ENCODE assay signal across 23 cellular contexts in the genomic region with DNA sequence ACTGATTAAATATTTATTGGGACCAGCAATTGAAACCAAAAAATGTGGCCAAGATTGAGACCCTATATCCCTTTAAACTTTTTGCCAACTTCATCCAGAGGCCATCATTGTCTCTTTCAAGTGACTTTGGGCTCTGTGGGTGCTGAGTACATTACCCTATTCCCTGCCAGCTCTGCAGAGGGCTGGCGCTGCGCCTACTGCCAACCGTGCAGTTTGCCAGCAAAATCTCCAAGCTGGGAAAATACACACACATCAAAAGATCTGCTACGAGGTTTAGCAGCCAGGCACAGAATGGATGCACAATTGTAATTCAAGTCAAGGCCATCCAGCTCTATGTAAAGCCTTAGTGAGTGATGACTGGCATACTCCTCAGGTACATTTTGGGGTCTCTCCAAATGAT.
A peak's percentile ranks its signal among the peaks of the same experiment; 100 is the strongest.
DNase-seq lines count a peak whose midpoint lies in the region; ATAC-seq and TF ChIP-seq lines count a peak whose summit lies in the region.
"Had no signal": no experiment of that assay in that cellular context is flagged by ENCODE, and none has a peak within 500 bp of the region (broad histone marks: within the 10 kb centered on the region; RNA-seq: fewer than 3 reads in every experiment).

No MANE protein-coding gene starts in this region.

- H3K27ac Mint-ChIP-seq in activated T-helper 1 cell treated with anti-CD3 and anti-CD28 coated beads, Interleukin-12 subunit alpha, Interleukin-12 subunit beta, Interleukin-2, Interleukin-4 antibody, amounts not matched to agents 30 ng/mL and 10 ng/mL and 1 ng/mL, durations not matched to agents 14 hours and 24 hours and 36 hours: no peak overlapping the region
- H3K27ac Mint-ChIP-seq in neural progenitor cell: no peak overlapping the region
- H3K27ac Mint-ChIP-seq: CD4-positive, alpha-beta T cell; GM23338; H9; IgD-negative memory B cell had no signal

- peak; percentile 34 for ATAC-seq in mucosa of descending colon
- no peak for ATAC-seq in GM21786 (IDR thresholded peaks at IDR 0.05; ENCODE audit: unreplicated experiment)
- no peak for ATAC-seq in HG02642 (IDR thresholded peaks at IDR 0.05; ENCODE audit: poor library complexity, unreplicated experiment)
- ATAC-seq: GM23338 had no signal

- no peaks in the 10 kb centered on the region for H4K20me1 ChIP-seq in neural progenitor cell (ENCODE audit: low read depth)
- H4K20me1 ChIP-seq: BLaER1 treated with 17β-estradiol and CSF1 and Interleukin-3, amounts not matched to agents 10 nM and 100 nM had no signal

- no peak overlapping the region for H3K4me2 ChIP-seq in neural progenitor cell
- H3K4me2 ChIP-seq: BLaER1 treated with 17β-estradiol and CSF1 and Interleukin-3, amounts not matched to agents 10 nM and 100 nM; GM23338; KMS-11; PC-9 had no signal

- H2AFZ ChIP-seq in neural progenitor cell (replicated peaks): no peak overlapping the region
- H2AFZ ChIP-seq: GM23338, PC-9 had no signal

- intact Hi-C loops in mucosa of descending colon (cut with DNase I, micrococcal nuclease) (no loop called here), posterior cingulate gyrus (cut with DNase I) (no loop called here)
- intact Hi-C loops in activated T-helper 1 cell treated with anti-CD3 and anti-CD28 coated beads, Interleukin-12 subunit alpha, Interleukin-12 subunit beta, Interleukin-2, Interleukin-4 antibody, amounts not matched to agents 30 ng/mL and 10 ng/mL and 1 ng/mL, durations not matched to agents 14 hours and 24 hours and 36 hours (cut with micrococcal nuclease): no loop called here

- DNase-seq in Ammon's horn (ENCODE audit: low spot score) (peak; percentile 61), astrocyte of the hippocampus (ENCODE audit: low read depth, low spot score) (peak; percentile 7), mucosa of descending colon (peak in 2 of 3 donors; percentile 6 to 25), posterior cingulate gyrus (peak in 9 of 10 donors; percentile 12 to 90 (median 62)), neural progenitor cell (ENCODE audit: low spot score) (no peak)
- DNase-seq in activated T-helper 1 cell treated with anti-CD3 and anti-CD28 coated beads, Interleukin-12 subunit alpha, Interleukin-12 subunit beta, Interleukin-2, Interleukin-4 antibody, amounts not matched to agents 30 ng/mL and 10 ng/mL and 1 ng/mL, durations not matched to agents 14 hours and 24 hours and 36 hours (ENCODE audit: low spot score): no peak
- DNase-seq: CD4-positive, alpha-beta T cell; DMS53; H9; NCI-H1048; NCI-H1417; NCI-H1694; NCI-H2029 treated with DMSO at 0.1 percent for 48 hours; NCI-H2227 treated with DMSO at 0.1 percent for 48 hours; NCI-H526 treated with DMSO at 0.1 percent for 48 hours; PC-9; SHP77 had no signal

- no peak overlapping the region for H3K9ac ChIP-seq in neural progenitor cell
- H3K9ac ChIP-seq: BLaER1 treated with 17β-estradiol and CSF1 and Interleukin-3, amounts not matched to agents 10 nM and 100 nM; KMS-11 had no signal

- H3K79me2 ChIP-seq in neural progenitor cell (ENCODE audit: low read depth): no peaks in the 10 kb centered on the region

- no peak for TF ChIP-seq CTCF in mucosa of descending colon (IDR thresholded peaks at IDR 0.05)
- no peak for TF ChIP-seq CTCF in neural progenitor cell (IDR thresholded peaks at IDR 0.05)

- peaks cover 26% of the 10 kb centered on the region for H3K9me3 Mint-ChIP-seq in activated T-helper 1 cell treated with anti-CD3 and anti-CD28 coated beads, Interleukin-12 subunit alpha, Interleukin-12 subunit beta, Interleukin-2, Interleukin-4 antibody, amounts not matched to agents 30 ng/mL and 10 ng/mL and 1 ng/mL, durations not matched to agents 14 hours and 24 hours and 36 hours
- no peaks in the 10 kb centered on the region for H3K9me3 Mint-ChIP-seq in neural progenitor cell

- no peaks in the 10 kb centered on the region for H3K36me3 ChIP-seq in mucosa of descending colon (ENCODE audit: low read depth)
- no peaks in the 10 kb centered on the region for H3K36me3 ChIP-seq in neural progenitor cell
- H3K36me3 ChIP-seq: BLaER1 treated with 17β-estradiol and CSF1 and Interleukin-3, amounts not matched to agents 10 nM and 100 nM had no signal

- H3K36me3 Mint-ChIP-seq in activated T-helper 1 cell treated with anti-CD3 and anti-CD28 coated beads, Interleukin-12 subunit alpha, Interleukin-12 subunit beta, Interleukin-2, Interleukin-4 antibody, amounts not matched to agents 30 ng/mL and 10 ng/mL and 1 ng/mL, durations not matched to agents 14 hours and 24 hours and 36 hours (ENCODE audit: low read depth): no peaks in the 10 kb centered on the region
- no peaks in the 10 kb centered on the region for H3K36me3 Mint-ChIP-seq in neural progenitor cell
- H3K36me3 Mint-ChIP-seq: IgD-negative memory B cell had no signal

- H3K4me3 ChIP-seq in mucosa of descending colon (no peak overlapping the region), neural progenitor cell (no peak overlapping the region)
- H3K4me3 ChIP-seq: BLaER1 treated with 17β-estradiol and CSF1 and Interleukin-3, amounts not matched to agents 10 nM and 100 nM; GM23338; PC-9 had no signal

- no peaks in the 10 kb centered on the region for H3F3A ChIP-seq in neural progenitor cell (ENCODE audit: low read depth)

- H3K27me3 Mint-ChIP-seq in activated T-helper 1 cell treated with anti-CD3 and anti-CD28 coated beads, Interleukin-12 subunit alpha, Interleukin-12 subunit beta, Interleukin-2, Interleukin-4 antibody, amounts not matched to agents 30 ng/mL and 10 ng/mL and 1 ng/mL, durations not matched to agents 14 hours and 24 hours and 36 hours (ENCODE audit: insufficient read depth): no peaks in the 10 kb centered on the region
- H3K27me3 Mint-ChIP-seq in neural progenitor cell (ENCODE audit: insufficient read depth, low read depth): no peaks in the 10 kb centered on the region
- H3K27me3 Mint-ChIP-seq: CD4-positive, alpha-beta T cell; IgD-negative memory B cell had no signal

- H3K27me3 ChIP-seq in neural progenitor cell: no peaks in the 10 kb centered on the region
- H3K27me3 ChIP-seq: BLaER1 treated with 17β-estradiol and CSF1 and Interleukin-3, amounts not matched to agents 10 nM and 100 nM had no signal

- no peak overlapping the region for H3K27ac ChIP-seq in neural progenitor cell
- H3K27ac ChIP-seq: BLaER1 treated with 17β-estradiol and CSF1 and Interleukin-3, amounts not matched to agents 10 nM and 100 nM; KMS-11; PC-9 had no signal

- H3K4me1 ChIP-seq in mucosa of descending colon (ENCODE audit: low read depth) (no peaks in the 10 kb centered on the region), neural progenitor cell (no peaks in the 10 kb centered on the region)
- H3K4me1 ChIP-seq: BLaER1 treated with 17β-estradiol and CSF1 and Interleukin-3, amounts not matched to agents 10 nM and 100 nM had no signal

- H3K4me1 Mint-ChIP-seq in activated T-helper 1 cell treated with anti-CD3 and anti-CD28 coated beads, Interleukin-12 subunit alpha, Interleukin-12 subunit beta, Interleukin-2, Interleukin-4 antibody, amounts not matched to agents 30 ng/mL and 10 ng/mL and 1 ng/mL, durations not matched to agents 14 hours and 24 hours and 36 hours (ENCODE audit: low read depth): no peaks in the 10 kb centered on the region
- H3K4me1 Mint-ChIP-seq in neural progenitor cell: no peaks in the 10 kb centered on the region
- H3K4me1 Mint-ChIP-seq: GM23338, H9, IgD-negative memory B cell had no signal

- no peak overlapping the region for H3K4me3 Mint-ChIP-seq in activated T-helper 1 cell treated with anti-CD3 and anti-CD28 coated beads, Interleukin-12 subunit alpha, Interleukin-12 subunit beta, Interleukin-2, Interleukin-4 antibody, amounts not matched to agents 30 ng/mL and 10 ng/mL and 1 ng/mL, durations not matched to agents 14 hours and 24 hours and 36 hours
- no peak overlapping the region for H3K4me3 Mint-ChIP-seq in neural progenitor cell
- H3K4me3 Mint-ChIP-seq: CD4-positive, alpha-beta T cell; GM23338; H9; IgD-negative memory B cell had no signal

- no peaks in the 10 kb centered on the region for H3K9me3 ChIP-seq in mucosa of descending colon
- peaks cover 16% of the 10 kb centered on the region for H3K9me3 ChIP-seq in neural progenitor cell (ENCODE audit: low read depth)
- H3K9me3 ChIP-seq: BLaER1 treated with 17β-estradiol and CSF1 and Interleukin-3, amounts not matched to agents 10 nM and 100 nM had no signal

Comparison
In these comparisons a context has a peak if more than half of its experiments do, and no peak if none do; other contexts are left out.
1. DNase-seq: peak in Ammon's horn (single experiment), astrocyte of the hippocampus (single experiment), mucosa of descending colon (2 of 3) and posterior cingulate gyrus (9 of 10); none in activated T-helper 1 cell treated with anti-CD3 and anti-CD28 coated beads, Interleukin-12 subunit alpha, Interleukin-12 subunit beta, Interleukin-2, Interleukin-4 antibody, amounts not matched to agents 30 ng/mL and 10 ng/mL and 1 ng/mL, durations not matched to agents 14 hours and 24 hours and 36 hours (single experiment) and neural progenitor cell (single experiment).